Comparison of ENCODE assay signal across 10 cellular contexts in genomic region chr9:84002344-84002743, GRCh38.
A peak's percentile ranks its signal among the peaks of the same experiment; 100 is the strongest.
DNase-seq lines count a peak whose midpoint lies in the region; ATAC-seq lines count a peak whose summit lies in the region.
"Had no signal": no experiment of that assay in that cellular context is flagged by ENCODE, and none has a peak within 500 bp of the region (broad histone marks: within the 10 kb centered on the region; RNA-seq: fewer than 3 reads in every experiment).

No MANE protein-coding gene starts in this region.

- peaks cover 1% of the 10 kb centered on the region for H3K36me3 Mint-ChIP-seq in central memory CD8-positive, alpha-beta T cell (ENCODE audit: insufficient read depth)

- DNase-seq in stimulated activated naive CD8-positive, alpha-beta T cell treated with anti-CD3 and anti-CD28 coated beads, Interleukin-15, amount 100 ng/mL, for 72 hours: no peak
- DNase-seq in stimulated activated naive CD8-positive, alpha-beta T cell treated with anti-CD3 and anti-CD28 coated beads, Interleukin-15, Interleukin-2, amounts not matched to agents 100 U/mL and 50 U/mL, for 24 hours: no peak
- no peak for DNase-seq in central memory CD8-positive, alpha-beta T cell (ENCODE audit: low spot score in 2 of 2)
- DNase-seq in dedifferentiated amniotic fluid mesenchymal stem cell (ENCODE audit: extremely low spot score): no peak
- no peak for DNase-seq in NCI-H1092 (lab: John Stamatoyannopoulos, UW)
- DNase-seq in DMS 273 (lab: John Stamatoyannopoulos, UW; ENCODE audit: unreplicated experiment): no peak
- DNase-seq in superior temporal gyrus (ENCODE audit: extremely low spot score): no peak
- DNase-seq: NCI-H226 had no signal

- H3K4me3 Mint-ChIP-seq in stimulated activated naive CD8-positive, alpha-beta T cell treated with anti-CD3 and anti-CD28 coated beads, Interleukin-15, amount 100 ng/mL, for 72 hours: no peak overlapping the region
- H3K4me3 Mint-ChIP-seq in central memory CD8-positive, alpha-beta T cell: no peak overlapping the region

- peak; percentile 77 for ATAC-seq in stimulated activated naive CD8-positive, alpha-beta T cell treated with anti-CD3 and anti-CD28 coated beads, Interleukin-15, amount 100 ng/mL, for 72 hours
- ATAC-seq in stimulated activated naive CD8-positive, alpha-beta T cell treated with anti-CD3 and anti-CD28 coated beads, Interleukin-15, Interleukin-2, amounts not matched to agents 100 U/mL and 50 U/mL, for 24 hours: no peak
- ATAC-seq in HG03095 (IDR thresholded peaks at IDR 0.05; ENCODE audit: unreplicated experiment): peak; percentile 71
- ATAC-seq in central memory CD8-positive, alpha-beta T cell (replicated peaks; ENCODE audit: extremely low read depth, poor library complexity, severe bottlenecking): peak; percentile 64
- ATAC-seq: HCT116 had no signal

- no peak overlapping the region for H3K27ac Mint-ChIP-seq in stimulated activated naive CD8-positive, alpha-beta T cell treated with anti-CD3 and anti-CD28 coated beads, Interleukin-15, amount 100 ng/mL, for 72 hours
- no peak overlapping the region for H3K27ac Mint-ChIP-seq in central memory CD8-positive, alpha-beta T cell (ENCODE audit: low read depth)

- no peaks in the 10 kb centered on the region for H3K9me3 Mint-ChIP-seq in stimulated activated naive CD8-positive, alpha-beta T cell treated with anti-CD3 and anti-CD28 coated beads, Interleukin-15, amount 100 ng/mL, for 72 hours
- H3K9me3 Mint-ChIP-seq in central memory CD8-positive, alpha-beta T cell: no peaks in the 10 kb centered on the region

- peaks cover 16% of the 10 kb centered on the region for H3K4me1 Mint-ChIP-seq in stimulated activated naive CD8-positive, alpha-beta T cell treated with anti-CD3 and anti-CD28 coated beads, Interleukin-15, amount 100 ng/mL, for 72 hours
- peaks cover 5% of the 10 kb centered on the region for H3K4me1 Mint-ChIP-seq in central memory CD8-positive, alpha-beta T cell

- H3K27me3 Mint-ChIP-seq in stimulated activated naive CD8-positive, alpha-beta T cell treated with anti-CD3 and anti-CD28 coated beads, Interleukin-15, amount 100 ng/mL, for 72 hours: no peaks in the 10 kb centered on the region
- no peaks in the 10 kb centered on the region for H3K27me3 Mint-ChIP-seq in central memory CD8-positive, alpha-beta T cell
